19 cellular contexts compared by ENCODE assay signal in the genomic region with DNA sequence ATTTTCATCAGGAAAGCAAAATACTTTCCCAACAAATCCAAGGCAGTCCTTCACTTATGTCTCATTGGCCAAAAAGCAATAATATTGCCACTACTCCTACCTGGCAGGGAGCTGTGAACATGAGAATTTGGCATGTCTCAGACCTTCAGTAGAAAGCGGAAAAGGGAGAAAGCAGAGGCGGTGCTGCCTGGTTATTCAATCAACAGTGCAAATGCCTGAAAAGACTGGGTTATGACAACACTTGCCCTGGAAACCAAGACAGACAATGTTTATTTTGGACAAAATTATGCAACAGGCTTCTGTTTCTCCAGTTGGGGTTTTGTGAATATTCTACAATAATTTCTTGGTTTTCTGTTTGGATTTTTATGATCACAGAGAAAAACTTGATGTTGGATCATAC.
A peak's percentile ranks its signal among the peaks of the same experiment; 100 is the strongest.
DNase-seq lines count a peak whose midpoint lies in the region; ATAC-seq, FAIRE-seq and TF ChIP-seq lines count a peak whose summit lies in the region.
"Had no signal": no experiment of that assay in that cellular context is flagged by ENCODE, and none has a peak within 500 bp of the region (broad histone marks: within the 10 kb centered on the region; RNA-seq: fewer than 3 reads in every experiment).

No MANE protein-coding gene starts in this region.

- DNase-seq in NCI-H748 (lab: John Stamatoyannopoulos, UW; ENCODE audit: unreplicated experiment): peak; percentile 53
- no peak for DNase-seq in NCI-H748 treated with DMSO at 0.1 percent for 48 hours (lab: John Stamatoyannopoulos, UW)
- peak; percentile 86 for DNase-seq in brain microvascular endothelial cell
- DNase-seq in keratinocyte (ENCODE audit: low read depth, low spot score): no peak
- no peak for DNase-seq in upper lobe of right lung
- no peak for DNase-seq in gastrocnemius medialis
- no peak for DNase-seq in NCI-H2196 (lab: John Stamatoyannopoulos, UW; ENCODE audit: unreplicated experiment)
- DNase-seq: COR-L47, DMS153, MM.1S, NCI-H1436, NCI-H2029 treated with DMSO at 0.1 percent for 48 hours, NCI-H2227 treated with DMSO at 0.1 percent for 48 hours, NCI-H524 treated with DMSO at 0.1 percent for 48 hours, PC-9 had no signal

- TF ChIP-seq CTCF in brain microvascular endothelial cell (IDR thresholded peaks at IDR 0.05; ENCODE audit: low read depth, low read length, missing control alignments) (no peak), keratinocyte (optimal IDR thresholded peaks at IDR 0.05 in 1 of 3, IDR thresholded peaks at IDR 0.05 in 1 of 3, conservative IDR thresholded peaks at IDR 0.05 in 1 of 3; ENCODE audit: extremely low read depth in 1 of 3, insufficient read depth in 2 of 3, low read length in 3 of 3) (no peak), upper lobe of right lung (IDR thresholded peaks at IDR 0.05) (no peak), gastrocnemius medialis (IDR thresholded peaks at IDR 0.05 in 4 of 5, conservative IDR thresholded peaks at IDR 0.05 in 1 of 5) (no peak)

- H3K9ac ChIP-seq in keratinocyte (ENCODE audit: control insufficient read depth, extremely low read depth, insufficient read depth, low read length): no peak overlapping the region

- H3K9me3 ChIP-seq in keratinocyte (ENCODE audit: control insufficient read depth, low read depth, low read length) (no peaks in the 10 kb centered on the region), upper lobe of right lung (no peaks in the 10 kb centered on the region), gastrocnemius medialis (no peaks in the 10 kb centered on the region)
- H3K9me3 ChIP-seq: HAP-1 had no signal

- ATAC-seq in upper lobe of right lung: peak; percentile 30
- no peak for ATAC-seq in gastrocnemius medialis
- no peak for ATAC-seq in GM18861 (IDR thresholded peaks at IDR 0.05; ENCODE audit: unreplicated experiment)
- ATAC-seq: HepG2 had no signal

- dilution Hi-C loops in keratinocyte (cut with MboI; ENCODE audit: extremely low pct_ligation_motif_present, low sequenced_read_pairs): no loop called here

- no peaks in the 10 kb centered on the region for H3K9me1 ChIP-seq in keratinocyte (ENCODE audit: control insufficient read depth, extremely low read depth, insufficient read depth, low read length)

- H3K27me3 ChIP-seq in brain microvascular endothelial cell (replicated peaks) (no peaks in the 10 kb centered on the region), keratinocyte (ENCODE audit: control insufficient read depth, extremely low read depth, insufficient read depth, low read length) (no peaks in the 10 kb centered on the region), upper lobe of right lung (no peaks in the 10 kb centered on the region), gastrocnemius medialis (no peaks in the 10 kb centered on the region)

- H3K36me3 ChIP-seq in brain microvascular endothelial cell (replicated peaks): no peaks in the 10 kb centered on the region
- H3K36me3 ChIP-seq in keratinocyte (ENCODE audit: control insufficient read depth in 2 of 2, extremely low read depth in 1 of 2, insufficient read depth in 2 of 2, low read length in 2 of 2): no peaks in the 10 kb centered on the region
- H3K36me3 ChIP-seq in upper lobe of right lung: no peaks in the 10 kb centered on the region
- H3K36me3 ChIP-seq in gastrocnemius medialis: no peaks in the 10 kb centered on the region
- H3K36me3 ChIP-seq: HAP-1 had no signal

- FAIRE-seq in keratinocyte (lab: Jason Lieb, UNC): no peak
- FAIRE-seq: HepG2 had no signal

- H4K20me1 ChIP-seq in keratinocyte (ENCODE audit: control insufficient read depth, extremely low read depth, insufficient read depth, low read length): no peaks in the 10 kb centered on the region

- peak overlapping the region; percentile 28 for H3K27ac ChIP-seq in brain microvascular endothelial cell
- H3K27ac ChIP-seq in keratinocyte (ENCODE audit: control insufficient read depth, insufficient read depth, low read length): no peak overlapping the region
- peak overlapping the region; percentile 21 for H3K27ac ChIP-seq in upper lobe of right lung
- H3K27ac ChIP-seq in gastrocnemius medialis: no peak overlapping the region
- H3K27ac ChIP-seq: C4-2B, PC-9 had no signal

- H3K4me1 ChIP-seq in keratinocyte (ENCODE audit: control insufficient read depth, extremely low read depth, insufficient read depth, low read length) (no peaks in the 10 kb centered on the region), upper lobe of right lung (no peaks in the 10 kb centered on the region), gastrocnemius medialis (no peaks in the 10 kb centered on the region)
- H3K4me1 ChIP-seq: HAP-1 had no signal

- intact Hi-C loops in upper lobe of right lung (cut with DNase I): no loop called here
- intact Hi-C loops in gastrocnemius medialis (cut with DNase I; ENCODE audit: low total_unique reads): no loop called here

- no peaks in the 10 kb centered on the region for H3K79me2 ChIP-seq in keratinocyte (ENCODE audit: control insufficient read depth, insufficient read depth, low read length)

- peak overlapping the region; percentile 49 for H2AFZ ChIP-seq in keratinocyte (ENCODE audit: control insufficient read depth, low read length)
- H2AFZ ChIP-seq: PC-9 had no signal

- no peak for TF ChIP-seq POLR2A in gastrocnemius medialis (IDR thresholded peaks at IDR 0.05)

- in situ Hi-C loops in brain microvascular endothelial cell (cut with HindIII; ENCODE audit: low pct_ligation_motif_present, low sequenced_read_pairs): no loop called here
- in situ Hi-C loops in gastrocnemius medialis (cut with MboI; ENCODE audit: low sequenced_read_pairs in 4 of 4): no loop called here

- no peak overlapping the region for H3K4me2 ChIP-seq in keratinocyte (ENCODE audit: control insufficient read depth, extremely low read depth, insufficient read depth, low read depth, low read length)
- H3K4me2 ChIP-seq: PC-9 had no signal

- H3K4me3 ChIP-seq in brain microvascular endothelial cell (ENCODE audit: low read depth, low read length) (no peak overlapping the region), keratinocyte (ENCODE audit: control insufficient read depth in 2 of 3, extremely low read depth in 1 of 3, insufficient read depth in 2 of 3, low read depth in 1 of 3, low read length in 3 of 3) (no peak overlapping the region), upper lobe of right lung (no peak overlapping the region), gastrocnemius medialis (no peak overlapping the region)
- H3K4me3 ChIP-seq: HAP-1, PC-9 had no signal

Comparison
In these comparisons a context has a peak if more than half of its experiments do, and no peak if none do; other contexts are left out.
1. DNase-seq: peak in NCI-H748 (single experiment) and brain microvascular endothelial cell (single experiment); none in NCI-H748 treated with DMSO at 0.1 percent for 48 hours (single experiment), keratinocyte (single experiment), upper lobe of right lung (single experiment), gastrocnemius medialis (0 of 2) and NCI-H2196 (single experiment).
2. H3K27ac ChIP-seq: peak in brain microvascular endothelial cell (single experiment) and upper lobe of right lung (single experiment); none in keratinocyte (single experiment) and gastrocnemius medialis (0 of 4).